ENCODE assay signal across 9 cellular contexts in the genomic region with DNA sequence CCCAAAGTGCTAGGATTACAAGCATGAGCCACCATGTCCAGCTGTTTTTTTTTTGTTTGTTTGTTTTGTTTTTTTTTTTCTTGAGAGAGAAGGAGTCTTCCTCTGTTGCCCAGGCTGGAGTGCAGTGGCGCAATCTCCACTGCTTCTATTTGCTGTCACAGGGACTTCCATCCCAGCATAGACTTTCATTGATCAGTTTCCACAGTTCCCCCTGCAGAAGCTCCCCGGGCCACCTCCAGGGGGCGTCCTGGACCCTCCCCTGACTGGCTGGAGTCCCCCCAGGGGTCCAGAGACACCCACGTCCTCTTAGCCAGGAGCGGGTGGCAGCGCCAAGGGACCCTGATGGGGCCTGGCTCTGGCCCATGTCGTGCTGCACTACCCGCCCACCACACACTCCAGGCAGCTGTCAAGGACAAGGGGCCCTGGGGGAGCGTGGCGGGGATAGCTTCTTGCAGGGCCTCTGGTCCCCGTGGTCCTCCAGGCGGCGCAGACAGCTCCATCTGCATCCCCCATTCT. TPM values are rescaled to one million over a fixed set of nuclear protein-coding genes. Genes with fewer than 3 reads are reported as not detected.
DNase-seq lines count a peak whose midpoint lies in the region; ATAC-seq and TF ChIP-seq lines count a peak whose summit lies in the region.
"Had no signal": no experiment of that assay in that cellular context is flagged by ENCODE, and none has a peak within 500 bp of the region (broad histone marks: within the 10 kb centered on the region; RNA-seq: fewer than 3 reads in every experiment).

No MANE protein-coding gene starts in this region.

- H3K4me3 ChIP-seq in A673 (ENCODE audit: low read depth, low read length, poor library complexity, severe bottlenecking): no peak overlapping the region
- no peak overlapping the region for H3K4me3 ChIP-seq in DND-41 (ENCODE audit: low read depth in 1 of 2, low read length in 2 of 2)
- H3K4me3 ChIP-seq in RWPE2 (ENCODE audit: severe bottlenecking): no peak overlapping the region
- no peak overlapping the region for H3K4me3 ChIP-seq in foreskin fibroblast (ENCODE audit: low read depth in 1 of 2, low read length in 2 of 2)
- no peak overlapping the region for H3K4me3 ChIP-seq in suprapubic skin
- H3K4me3 ChIP-seq: adrenal gland had no signal

- no peak overlapping the region for H3K27ac ChIP-seq in A673 (ENCODE audit: low read depth, low read length, poor library complexity, severe bottlenecking)
- H3K27ac ChIP-seq in DND-41 (ENCODE audit: low read length): no peak overlapping the region
- H3K27ac ChIP-seq in RWPE2 (ENCODE audit: poor library complexity, severe bottlenecking): no peak overlapping the region
- H3K27ac ChIP-seq in suprapubic skin: no peak overlapping the region
- H3K27ac ChIP-seq: adrenal gland had no signal

- TF ChIP-seq CTCF in A673 (conservative IDR thresholded peaks at IDR 0.05; ENCODE audit: low read depth, low read length) (peak; percentile 70), DND-41 (IDR thresholded peaks at IDR 0.05; ENCODE audit: borderline replicate concordance, extremely low read depth, low read length, poor library complexity, severe bottlenecking) (peak; percentile 64), RWPE2 (IDR thresholded peaks at IDR 0.05; ENCODE audit: poor library complexity, severe bottlenecking) (peak; percentile 13), foreskin fibroblast (IDR thresholded peaks at IDR 0.05; ENCODE audit: low read depth, low read length) (peak; percentile 50), suprapubic skin (IDR thresholded peaks at IDR 0.05) (no peak)

- H3K27me3 ChIP-seq in A673 (replicated peaks; ENCODE audit: insufficient read depth, low read depth, low read length, poor library complexity): no peaks in the 10 kb centered on the region
- no peaks in the 10 kb centered on the region for H3K27me3 ChIP-seq in DND-41 (ENCODE audit: insufficient read depth, low read length, poor library complexity)
- peaks cover 18% of the 10 kb centered on the region for H3K27me3 ChIP-seq in RWPE2 (ENCODE audit: insufficient read depth, poor library complexity, severe bottlenecking)
- peaks cover 30% of the 10 kb centered on the region for H3K27me3 ChIP-seq in suprapubic skin

- POLR2A ChIA-PET in A673 (lab: Charles Lee; ENCODE audit: low non-redundant PET): no interaction called here

- no peaks in the 10 kb centered on the region for H3K4me1 Mint-ChIP-seq in immature natural killer cell

- H3K4me1 ChIP-seq in A673 (ENCODE audit: insufficient read depth, low read length, poor library complexity, severe bottlenecking): no peaks in the 10 kb centered on the region
- H3K4me1 ChIP-seq in DND-41 (ENCODE audit: insufficient read depth, low read length): no peaks in the 10 kb centered on the region
- peaks cover 10% of the 10 kb centered on the region for H3K4me1 ChIP-seq in RWPE2 (ENCODE audit: insufficient read depth, poor library complexity, severe bottlenecking)
- H3K4me1 ChIP-seq in suprapubic skin: peaks cover 29% of the 10 kb centered on the region
- H3K4me1 ChIP-seq: adrenal gland had no signal

- H3K36me3 ChIP-seq in A673 (ENCODE audit: insufficient read depth, low read length, poor library complexity, severe bottlenecking) (no peaks in the 10 kb centered on the region), DND-41 (ENCODE audit: insufficient read depth, low read length) (no peaks in the 10 kb centered on the region), RWPE2 (ENCODE audit: low read depth) (no peaks in the 10 kb centered on the region), suprapubic skin (no peaks in the 10 kb centered on the region)
- H3K36me3 ChIP-seq: adrenal gland had no signal

- 49% methylated on average over 6 of the region's 13 CpGs for WGBS in suprapubic skin

- peaks cover 5 to 7% (median 6%) of the 10 kb centered on the region in 3 donors for H3K27me3 Mint-ChIP-seq in immature natural killer cell (ENCODE audit: low read depth in 3 of 3)

- no peaks in the 10 kb centered on the region for H3K79me2 ChIP-seq in DND-41 (ENCODE audit: insufficient read depth, low read length)

- BruUV-seq in A673 (replicated peaks; lab: Mats Ljungman, UMichigan): no TSS peak

- H3K9me3 Mint-ChIP-seq in immature natural killer cell: no peaks in the 10 kb centered on the region

- no peak overlapping the region for H2AFZ ChIP-seq in DND-41 (ENCODE audit: low read depth, low read length)

- TF ChIP-seq EP300 in suprapubic skin (IDR thresholded peaks at IDR 0.05): no peak

- H3K9ac ChIP-seq in DND-41 (ENCODE audit: low read depth, low read length): no peak overlapping the region

- no peak overlapping the region for H3K4me2 ChIP-seq in DND-41 (ENCODE audit: insufficient read depth, low read length)

- intact Hi-C loops in A673 (cut with micrococcal nuclease; ENCODE audit: unreplicated experiment): no loop called here

- CTCF ChIA-PET in A673 (lab: Charles Lee): interaction anchor here (0.5 to 1.4 kb wide), 6 partner anchors 11 to 1018 kb away, joined by 3 to 11 read pairs (median 3); a partner anchor contains a TSS

- H4K20me1 ChIP-seq in DND-41 (ENCODE audit: insufficient read depth, low read length): no peaks in the 10 kb centered on the region

- TF ChIP-seq POLR2A in suprapubic skin (IDR thresholded peaks at IDR 0.05): no peak

- H3K4me3 Mint-ChIP-seq in immature natural killer cell: no peak overlapping the region

- no peaks in the 10 kb centered on the region for H3K36me3 Mint-ChIP-seq in immature natural killer cell

- peak; percentile 47; the same call in 2 of the 3 replicates for ATAC-seq in DND-41 (ENCODE audit: insufficient read depth, low read depth)
- ATAC-seq in RWPE2 (ENCODE audit: low read depth): no peak

- peak; percentile 55 for DNase-seq in A673 (ENCODE audit: low spot score)
- peak; percentile 37 for DNase-seq in DND-41
- DNase-seq in RWPE2 (ENCODE audit: low spot score): no peak
- peak in 1 of 2 donors; percentile 25 for DNase-seq in foreskin fibroblast
- DNase-seq in suprapubic skin (ENCODE audit: low spot score in 2 of 2): no peak
- DNase-seq in nucleus accumbens (lab: John Stamatoyannopoulos, UW): no peak
- DNase-seq in DMS114 treated with DMSO at 0.1 percent for 48 hours (lab: John Stamatoyannopoulos, UW; ENCODE audit: unreplicated experiment): no peak
- no peak for DNase-seq in immature natural killer cell
- DNase-seq: adrenal gland had no signal

- H3K27ac Mint-ChIP-seq in immature natural killer cell: no peak overlapping the region

- H3K9me3 ChIP-seq in A673 (ENCODE audit: low read depth, low read length, poor library complexity, severe bottlenecking) (no peaks in the 10 kb centered on the region), DND-41 (ENCODE audit: insufficient read depth, low read length, severe bottlenecking) (no peaks in the 10 kb centered on the region), RWPE2 (ENCODE audit: severe bottlenecking) (no peaks in the 10 kb centered on the region), suprapubic skin (no peaks in the 10 kb centered on the region)
- H3K9me3 ChIP-seq: adrenal gland had no signal

RNA-seq across cellular contexts. Expression of a gene that starts 3.1 kb away (rescaled TPM):
- total RNA-seq in A673 (2021) (96.5 and 105 TPM in 2 replicates), suprapubic skin (1 to 10 TPM in 2 of 4 donors, under 1 TPM in 1, not detected in 1; 0.65 to 5.6 (median 3.0) TPM)
- polyA plus RNA-seq in immature natural killer cell: not detected

RNA-seq across cellular contexts. Expression of a gene that starts 6.8 kb away (rescaled TPM):
- total RNA-seq in A673 (2021) (68.0 and 75.8 TPM in 2 replicates), suprapubic skin (100 to 1,000 TPM in 1 of 4 donors, 10 to 100 TPM in 3; 69.4 to 103 (median 84.0) TPM)
- polyA plus RNA-seq in immature natural killer cell: 10 to 100 TPM in 1 of 3 donors, 1 to 10 TPM in 2; 1.8 to 10.4 (median 2.9) TPM

RNA-seq across cellular contexts. Expression of a gene that starts 10.2 kb away (rescaled TPM):
- total RNA-seq in A673 (2021) (19.5 and 26.4 TPM in 2 replicates), suprapubic skin (10 to 100 TPM; 13.8 to 36.5 (median 21.8) TPM)
- polyA plus RNA-seq in immature natural killer cell: 1 to 10 TPM in 1 of 3 donors, under 1 TPM in 1, not detected in 1; 0.54 to 1.4 TPM

RNA-seq across cellular contexts. Expression of a gene that starts 26.7 kb away (rescaled TPM):
- total RNA-seq in A673 (2021): 1.4 and 2.3 TPM in 2 replicates
- total RNA-seq in suprapubic skin: 1 to 10 TPM in 1 of 4 donors, under 1 TPM in 2, not detected in 1; 0.42 to 1.7 (median 0.60) TPM
- 1 to 10 TPM; 4.6 to 6.7 (median 6.4) TPM for polyA plus RNA-seq in immature natural killer cell

RNA-seq across cellular contexts. Expression of a gene that starts 31.2 kb away (rescaled TPM):
- total RNA-seq in A673 (2021): 51.6 and 65.4 TPM in 2 replicates
- 10 to 100 TPM; 15.9 to 40.5 (median 20.9) TPM for total RNA-seq in suprapubic skin
- 10 to 100 TPM; 26.4 to 31.6 (median 29.7) TPM for polyA plus RNA-seq in immature natural killer cell

Comparison
In these comparisons a context has a peak if more than half of its experiments do, and no peak if none do; other contexts are left out.
1. DNase-seq: peak in A673 (single experiment) and DND-41 (single experiment); none in RWPE2 (single experiment), suprapubic skin (0 of 2), nucleus accumbens (0 of 56), DMS114 treated with DMSO at 0.1 percent for 48 hours (single experiment) and immature natural killer cell (0 of 3).
2. CTCF ChIP-seq: peak in A673 (single experiment), DND-41 (single experiment), RWPE2 (single experiment) and foreskin fibroblast (single experiment); none in suprapubic skin (0 of 2).
3. RNA of a gene that starts 3.1 kb away (total RNA-seq): 96.5 to 105 TPM in A673; 0.65 to 5.6 TPM in suprapubic skin; every median in the first group is over 10 times any median in the second.